In genomic region chr16:49382916-49383315, GRCh38 we compare ENCODE assay signal across 20 cellular contexts. TPM values are rescaled to one million over a fixed set of nuclear protein-coding genes. Genes with fewer than 3 reads are reported as not detected.
DNase-seq lines count a peak whose midpoint lies in the region; ATAC-seq and TF ChIP-seq lines count a peak whose summit lies in the region.
"Had no signal": no experiment of that assay in that cellular context is flagged by ENCODE, and none has a peak within 500 bp of the region (broad histone marks: within the 10 kb centered on the region; RNA-seq: fewer than 3 reads in every experiment).

No MANE protein-coding gene starts in this region.

- H3K27ac ChIP-seq in A673 (ENCODE audit: low read depth, low read length, poor library complexity, severe bottlenecking) = no peak overlapping the region
- H3K27ac ChIP-seq: gastroesophageal sphincter, SK-N-MC, stomach had no signal

- H3K36me3 ChIP-seq in A673 (ENCODE audit: insufficient read depth, low read length, poor library complexity, severe bottlenecking) = no peaks in the 10 kb centered on the region
- H3K36me3 ChIP-seq: gastroesophageal sphincter, stomach had no signal

- TF ChIP-seq CTCF in A673 (conservative IDR thresholded peaks at IDR 0.05; ENCODE audit: low read depth, low read length) (peak; percentile 47), GM12873 (IDR thresholded peaks at IDR 0.05; ENCODE audit: insufficient read depth, low read depth, low read length, missing control alignments) (peak; percentile 55), epithelial cell of proximal tubule (conservative IDR thresholded peaks at IDR 0.05; ENCODE audit: low read depth, low read length) (peak; percentile 6), CD14-positive monocyte (IDR thresholded peaks at IDR 0.05) (no peak)

- no peak for ATAC-seq in HG03095 (IDR thresholded peaks at IDR 0.05; ENCODE audit: unreplicated experiment)
- no peak for ATAC-seq in naive thymus-derived CD8-positive, alpha-beta T cell
- ATAC-seq: activated CD4-positive, CD25-positive, alpha-beta regulatory T cell treated with anti-CD3 and anti-CD28 coated beads, Interleukin-2, amount 50 U/mL, for 24 hours; gastroesophageal sphincter; naive thymus-derived CD4-positive, alpha-beta T cell; right cardiac atrium had no signal

- POLR2A ChIA-PET in A673 (lab: Charles Lee; ENCODE audit: low non-redundant PET) = no interaction called here
- POLR2A ChIA-PET in naive thymus-derived CD8-positive, alpha-beta T cell (lab: Charles Lee) = no interaction called here

- H3K4me1 Mint-ChIP-seq in CD14-positive monocyte = no peaks in the 10 kb centered on the region
- H3K4me1 Mint-ChIP-seq in naive thymus-derived CD8-positive, alpha-beta T cell = peaks cover 0 to 2% (median 0%) of the 10 kb centered on the region in 4 donors
- H3K4me1 Mint-ChIP-seq: naive thymus-derived CD4-positive, alpha-beta T cell had no signal

- H3K9me3 Mint-ChIP-seq in CD14-positive monocyte = peaks cover 2 to 11% (median 5%) of the 10 kb centered on the region in 7 donors
- peaks cover 6 to 44% (median 21%) of the 10 kb centered on the region in 9 donors for H3K9me3 Mint-ChIP-seq in naive thymus-derived CD8-positive, alpha-beta T cell

- no peaks in the 10 kb centered on the region for H3K4me1 ChIP-seq in A673 (ENCODE audit: insufficient read depth, low read length, poor library complexity, severe bottlenecking)
- H3K4me1 ChIP-seq: gastroesophageal sphincter, stomach had no signal

- no peak overlapping the region for H3K27ac Mint-ChIP-seq in CD14-positive monocyte
- H3K27ac Mint-ChIP-seq in naive thymus-derived CD8-positive, alpha-beta T cell = no peak overlapping the region
- H3K27ac Mint-ChIP-seq: activated T-cell treated with anti-CD3 and anti-CD28 coated beads, Interleukin-2, amount 50 U/mL, for 24 hours; naive thymus-derived CD4-positive, alpha-beta T cell had no signal

- no TSS peak for BruUV-seq in A673 (replicated peaks; lab: Mats Ljungman, UMichigan)

- H3K27me3 ChIP-seq in A673 (replicated peaks; ENCODE audit: insufficient read depth, low read depth, low read length, poor library complexity) = peaks cover 19% of the 10 kb centered on the region

- H3K36me3 Mint-ChIP-seq in CD14-positive monocyte = no peaks in the 10 kb centered on the region
- peaks cover 0 to 12% (median 0%) of the 10 kb centered on the region in 3 donors for H3K36me3 Mint-ChIP-seq in naive thymus-derived CD8-positive, alpha-beta T cell

- DNase-seq in A673 (ENCODE audit: low spot score) (peak; percentile 24), NCI-H460 (ENCODE audit: extremely low read depth, low read depth) (peak; percentile 1), epithelial cell of proximal tubule (ENCODE audit: low read depth) (no peak), CD14-positive monocyte (ENCODE audit: low spot score) (no peak)
- no peak for DNase-seq in activated naive CD4-positive, alpha-beta T cell treated with anti-CD3 and anti-CD28 coated beads, Interleukin-2, amount 50 U/mL, for 16 hours
- DNase-seq in naive thymus-derived CD8-positive, alpha-beta T cell = no peak
- DNase-seq: activated T-cell treated with anti-CD3 and anti-CD28 coated beads, Interleukin-2, amount 50 U/mL, for 24 hours; effector memory CD4-positive, alpha-beta T cell; GDM1; naive thymus-derived CD4-positive, alpha-beta T cell; NCI-H1092 treated with DMSO at 0.1 percent for 48 hours; NCI-H774; right cardiac atrium; stomach had no signal

- peaks cover 0 to 10% (median 6%) of the 10 kb centered on the region in 3 donors for H3K27me3 Mint-ChIP-seq in CD14-positive monocyte (ENCODE audit: low read depth in 3 of 3)
- H3K27me3 Mint-ChIP-seq in naive thymus-derived CD8-positive, alpha-beta T cell = peaks cover under 1 to 13% (median 5%) of the 10 kb centered on the region in 5 donors

- CTCF ChIA-PET in A673 (lab: Charles Lee) = no interaction called here

- no peaks in the 10 kb centered on the region for H3K9me3 ChIP-seq in A673 (ENCODE audit: low read depth, low read length, poor library complexity, severe bottlenecking)

- intact Hi-C loops in A673 (cut with micrococcal nuclease; ENCODE audit: unreplicated experiment) (no loop called here), CD14-positive monocyte (cut with micrococcal nuclease) (no loop called here)

- no peak overlapping the region for H3K4me3 Mint-ChIP-seq in CD14-positive monocyte
- no peak overlapping the region for H3K4me3 Mint-ChIP-seq in naive thymus-derived CD8-positive, alpha-beta T cell
- H3K4me3 Mint-ChIP-seq: activated T-cell treated with anti-CD3 and anti-CD28 coated beads, Interleukin-2, amount 50 U/mL, for 24 hours; naive thymus-derived CD4-positive, alpha-beta T cell had no signal

- H3K4me3 ChIP-seq in A673 (ENCODE audit: low read depth, low read length, poor library complexity, severe bottlenecking) (no peak overlapping the region), epithelial cell of proximal tubule (ENCODE audit: low read depth, low read length) (no peak overlapping the region)
- H3K4me3 ChIP-seq: gastroesophageal sphincter, SK-N-MC, stomach had no signal

RNA-seq across cellular contexts. Expression of gene C16orf78, which starts 9.3 kb away (rescaled TPM):
- not detected in 2 replicates for total RNA-seq in A673 (2021)
- total RNA-seq in NCI-H460 (2014; rRNA removed; shearing (Covaris generic)) = not detected in 2 replicates
- polyA plus RNA-seq in NCI-H460 (2014; cell fraction: nucleus; rRNA removed) = not detected in 2 replicates
- total RNA-seq in epithelial cell of proximal tubule = not detected in 2 replicates
- not detected for polyA plus RNA-seq in CD14-positive monocyte
- total RNA-seq in naive thymus-derived CD8-positive, alpha-beta T cell = not detected
- not detected for polyA plus RNA-seq in naive thymus-derived CD8-positive, alpha-beta T cell
- total RNA-seq: astrocyte; gastroesophageal sphincter; naive thymus-derived CD4-positive, alpha-beta T cell; right cardiac atrium; stomach had no signal
- polyA plus RNA-seq: naive thymus-derived CD4-positive, alpha-beta T cell; right cardiac atrium; stomach had no signal

Comparison
In these comparisons a context has a peak if more than half of its experiments do, and no peak if none do; other contexts are left out.
1. DNase-seq: peak in A673 (single experiment) and NCI-H460 (single experiment); none in epithelial cell of proximal tubule (single experiment), CD14-positive monocyte (single experiment), activated naive CD4-positive, alpha-beta T cell treated with anti-CD3 and anti-CD28 coated beads, Interleukin-2, amount 50 U/mL, for 16 hours (single experiment) and naive thymus-derived CD8-positive, alpha-beta T cell (0 of 10).